ENCODE assay signal across 12 cellular contexts in genomic region chr10:92142949-92143348, GRCh38.
DNase-seq lines count a peak whose midpoint lies in the region; ATAC-seq, FAIRE-seq and TF ChIP-seq lines count a peak whose summit lies in the region.
"Had no signal": no experiment of that assay in that cellular context is flagged by ENCODE, and none has a peak within 500 bp of the region (broad histone marks: within the 10 kb centered on the region; RNA-seq: fewer than 3 reads in every experiment).

No MANE protein-coding gene starts in this region.

- H3K9ac ChIP-seq in endothelial cell of umbilical vein (replicated peaks; ENCODE audit: extremely low read depth, insufficient read depth, low read length) = no peak overlapping the region

- no peaks in the 10 kb centered on the region for H3K79me2 ChIP-seq in endothelial cell of umbilical vein (ENCODE audit: control insufficient read depth, insufficient read depth, low read length)

- FAIRE-seq in endothelial cell of umbilical vein (lab: Jason Lieb, UNC) = no peak

- CTCF ChIA-PET in endothelial cell of umbilical vein (lab: Charles Lee) = interaction anchor here (0.6 to 2.3 kb wide), 7 partner anchors 17 to 149 kb away, joined by 3 to 8 read pairs (median 4); no protein-coding TSS in a partner anchor

- no peak for TF ChIP-seq POLR2A in endothelial cell of umbilical vein (IDR thresholded peaks at IDR 0.05; ENCODE audit: low read depth, low read length)

- no peaks in the 10 kb centered on the region for H3K9me1 ChIP-seq in endothelial cell of umbilical vein (replicated peaks; ENCODE audit: control insufficient read depth, extremely low read depth, insufficient read depth, low read length)

- H4K20me1 ChIP-seq in endothelial cell of umbilical vein (replicated peaks; ENCODE audit: control insufficient read depth, extremely low read depth, insufficient read depth, low read length) = no peaks in the 10 kb centered on the region

- intact Hi-C loops in endothelial cell of umbilical vein (cut with micrococcal nuclease) (no loop called here), posterior cingulate gyrus (cut with DNase I) (no loop called here), left lung (cut with DNase I) (no loop called here)

- H3K4me3 ChIP-seq in endothelial cell of umbilical vein (replicated peaks in 1 of 3; ENCODE audit: insufficient read depth in 1 of 3, low read depth in 1 of 3, low read length in 3 of 3) (no peak overlapping the region), left lung (no peak overlapping the region)
- H3K4me3 ChIP-seq: upper lobe of left lung had no signal

- no TSS peak for BruUV-seq in endothelial cell of umbilical vein (replicated peaks; lab: Mats Ljungman, UMichigan)

- H3K4me2 ChIP-seq in endothelial cell of umbilical vein (ENCODE audit: insufficient read depth, low read length) = peak overlapping the region; percentile 6

- dilution Hi-C loops in endothelial cell of umbilical vein (cut with MboI; ENCODE audit: extremely low pct_ligation_motif_present, low sequenced_read_pairs) = no loop called here

- TF ChIP-seq CTCF in endothelial cell of umbilical vein (IDR thresholded peaks at IDR 0.05; ENCODE audit: extremely low read depth in 1 of 2, insufficient read depth in 1 of 2, low read depth in 1 of 2, low read length in 2 of 2) (no peak), left lung (IDR thresholded peaks at IDR 0.05) (no peak)

- no peaks in the 10 kb centered on the region for H3K36me3 ChIP-seq in endothelial cell of umbilical vein (ENCODE audit: control insufficient read depth in 2 of 2, extremely low read depth in 1 of 2, insufficient read depth in 2 of 2, low read length in 2 of 2)
- H3K36me3 ChIP-seq in left lung = peaks cover 0 to 3% of the 10 kb centered on the region in 2 donors

- H3K27ac ChIP-seq in endothelial cell of umbilical vein (ENCODE audit: insufficient read depth, low read depth, low read length) (no peak overlapping the region), left lung (no peak overlapping the region)
- H3K27ac ChIP-seq: upper lobe of left lung had no signal

- DNase-seq in endothelial cell of umbilical vein (ENCODE audit: low read depth, low spot score) = no peak
- DNase-seq in posterior cingulate gyrus = no peak
- DNase-seq in stimulated activated CD4-positive, alpha-beta T cell treated with anti-CD3 and anti-CD28 coated beads, Interleukin-4, amount 100 ng/mL, for 4 hours = no peak
- no peak for DNase-seq in NCI-H146 (lab: John Stamatoyannopoulos, UW)
- DNase-seq in left lung = no peak
- DNase-seq: cortex of kidney; naive thymus-derived CD8-positive, alpha-beta T cell; NCI-H2029; upper lobe of left lung had no signal

- H2AFZ ChIP-seq in endothelial cell of umbilical vein (ENCODE audit: low read depth, low read length) = no peak overlapping the region

- H3K9me3 ChIP-seq in endothelial cell of umbilical vein (replicated peaks; ENCODE audit: control insufficient read depth, insufficient read depth, low read length) = no peaks in the 10 kb centered on the region
- no peaks in the 10 kb centered on the region for H3K9me3 ChIP-seq in left lung
- H3K9me3 ChIP-seq: upper lobe of left lung had no signal

- POLR2A ChIA-PET in endothelial cell of umbilical vein (lab: Charles Lee) = no interaction called here

- H3K27me3 ChIP-seq in endothelial cell of umbilical vein (ENCODE audit: control insufficient read depth in 2 of 2, insufficient read depth in 2 of 2, low read length in 2 of 2) = no peaks in the 10 kb centered on the region
- H3K27me3 ChIP-seq in left lung = no peaks in the 10 kb centered on the region
- H3K27me3 ChIP-seq: upper lobe of left lung had no signal

- H3K4me1 ChIP-seq in endothelial cell of umbilical vein (ENCODE audit: control insufficient read depth, extremely low read depth, insufficient read depth, low read length) = peaks cover 33% of the 10 kb centered on the region
- peaks cover 10 to 22% of the 10 kb centered on the region in 2 donors for H3K4me1 ChIP-seq in left lung

- ATAC-seq in GM18519 (IDR thresholded peaks at IDR 0.05; ENCODE audit: low FRiP score, unreplicated experiment) (peak; percentile 61), GM21723 (IDR thresholded peaks at IDR 0.05; ENCODE audit: unreplicated experiment) (peak; percentile 78), HG03439 (IDR thresholded peaks at IDR 0.05; ENCODE audit: unreplicated experiment) (peak; percentile 75), left lung (no peak)
- ATAC-seq: naive thymus-derived CD8-positive, alpha-beta T cell had no signal

TF ChIP-seq in endothelial cell of umbilical vein, 7 proteins besides CTCF, POLR2A, EP300 and RAD21:
- TF ChIP-seq EZH2 (IDR thresholded peaks at IDR 0.05; ENCODE audit: borderline replicate concordance, low read depth, low read length, severe bottlenecking) (no peak), FOS (IDR thresholded peaks at IDR 0.05; ENCODE audit: borderline replicate concordance, insufficient read depth, low read length) (no peak), JUN (IDR thresholded peaks at IDR 0.05; ENCODE audit: borderline replicate concordance, insufficient read depth, insufficient read length, low read depth) (no peak), POLR2AphosphoS5 (IDR thresholded peaks at IDR 0.05; ENCODE audit: insufficient read depth, low read depth, low read length) (no peak), GATA2 (IDR thresholded peaks at IDR 0.05; ENCODE audit: insufficient read depth, insufficient read length, low read depth, low read length) (no peak), MYC (IDR thresholded peaks at IDR 0.05; ENCODE audit: low read depth, low read length) (no peak), MAX (IDR thresholded peaks at IDR 0.05; ENCODE audit: insufficient read depth, insufficient read length) (no peak)
